1 cellular context compared by ENCODE assay signal in genomic region chr21:43299441-43300277, GRCh38.
A peak's percentile ranks its signal among the peaks of the same experiment; 100 is the strongest.
TF ChIP-seq lines count a peak whose summit lies in the region.

No MANE protein-coding gene starts in this region.

TF ChIP-seq in HepG2, 621 proteins besides CTCF, POLR2A, EP300 and RAD21 (continued from another document and continues in another):
- peak; percentile 48; the same call in 1 of the 2 replicates for TF ChIP-seq TRAFD1 (CRISPR knock-in tag; IDR thresholded peaks at IDR 0.05; ENCODE audit: borderline replicate concordance)
- no peak for TF ChIP-seq SYNCRIP (IDR thresholded peaks at IDR 0.05; ENCODE audit: insufficient read depth, low read depth, low read length)
- no peak for TF ChIP-seq AHR (CRISPR knock-in tag; IDR thresholded peaks at IDR 0.05)
- TF ChIP-seq ZBTB8A (CRISPR knock-in tag; IDR thresholded peaks at IDR 0.05; ENCODE audit: borderline replicate concordance, low read depth) = no peak
- TF ChIP-seq ZNF318 (CRISPR knock-in tag; IDR thresholded peaks at IDR 0.05) = peak; percentile 77; the same call in 1 of the 2 replicates
- no peak for TF ChIP-seq U2AF2 (IDR thresholded peaks at IDR 0.05; ENCODE audit: low read depth, low read length)
- TF ChIP-seq YEATS4 (CRISPR knock-in tag; IDR thresholded peaks at IDR 0.05; ENCODE audit: borderline replicate concordance) = no peak
- no peak for TF ChIP-seq SMC3 (IDR thresholded peaks at IDR 0.05; ENCODE audit: low read length)
- TF ChIP-seq PCBP1 (IDR thresholded peaks at IDR 0.05; ENCODE audit: borderline replicate concordance, low read depth, low read length) = no peak
- no peak for TF ChIP-seq RORA (CRISPR knock-in tag; IDR thresholded peaks at IDR 0.05)
- TF ChIP-seq GLI4 (CRISPR knock-in tag; IDR thresholded peaks at IDR 0.05; ENCODE audit: borderline replicate concordance) = no peak
- TF ChIP-seq HOMEZ (CRISPR knock-in tag; IDR thresholded peaks at IDR 0.05; ENCODE audit: low read depth) = no peak
- no peak for TF ChIP-seq CCAR2 (optimal IDR thresholded peaks at IDR 0.05; ENCODE audit: low read depth, low read length)
- TF ChIP-seq ZKSCAN8 (CRISPR knock-in tag; IDR thresholded peaks at IDR 0.05; ENCODE audit: borderline replicate concordance) = no peak
- TF ChIP-seq PHF5A (CRISPR knock-in tag; IDR thresholded peaks at IDR 0.05; ENCODE audit: low read depth, unreplicated experiment) = no peak
- no peak for TF ChIP-seq IRF1 (CRISPR knock-in tag; IDR thresholded peaks at IDR 0.05; ENCODE audit: low read depth)
- no peak for TF ChIP-seq ZBTB14 (CRISPR knock-in tag; IDR thresholded peaks at IDR 0.05)
- TF ChIP-seq SIX4 (CRISPR knock-in tag; IDR thresholded peaks at IDR 0.05) = no peak
- TF ChIP-seq HMG20A (CRISPR knock-in tag; IDR thresholded peaks at IDR 0.05; ENCODE audit: borderline replicate concordance) = 0 out of 2 replicates have a peak, but pooled peaks have one; percentile 49
- no peak for TF ChIP-seq ZFP41 (CRISPR knock-in tag; IDR thresholded peaks at IDR 0.05; ENCODE audit: borderline replicate concordance)
- no peak for TF ChIP-seq ZNF326 (CRISPR knock-in tag; IDR thresholded peaks at IDR 0.05; ENCODE audit: borderline replicate concordance)
- TF ChIP-seq GPN1 (CRISPR knock-in tag; IDR thresholded peaks at IDR 0.05; ENCODE audit: borderline replicate concordance) = no peak
- no peak for TF ChIP-seq ZNF460 (CRISPR knock-in tag; IDR thresholded peaks at IDR 0.05; ENCODE audit: borderline replicate concordance)
- no peak for TF ChIP-seq RFX1 (IDR thresholded peaks at IDR 0.05)
- peak; percentile 93 for TF ChIP-seq ZNF18 (CRISPR knock-in tag; IDR thresholded peaks at IDR 0.05; ENCODE audit: insufficient replicate concordance)
- TF ChIP-seq ZNF550 (CRISPR knock-in tag; IDR thresholded peaks at IDR 0.05; ENCODE audit: borderline replicate concordance) = no peak
- no peak for TF ChIP-seq MAFG (CRISPR knock-in tag; IDR thresholded peaks at IDR 0.05)
- TF ChIP-seq GATAD1 (CRISPR knock-in tag; IDR thresholded peaks at IDR 0.05) = no peak
- TF ChIP-seq ZNF777 (CRISPR knock-in tag; IDR thresholded peaks at IDR 0.05) = peak; percentile 57; the same call in 1 of the 2 replicates
- TF ChIP-seq ONECUT2 (CRISPR knock-in tag; IDR thresholded peaks at IDR 0.05) = no peak
- TF ChIP-seq REL (CRISPR knock-in tag; conservative IDR thresholded peaks at IDR 0.05) = no peak
- TF ChIP-seq POGZ (CRISPR knock-in tag; IDR thresholded peaks at IDR 0.05) = peak; percentile 22; the same call in 1 of the 2 replicates
- TF ChIP-seq ZNF572 (CRISPR knock-in tag; IDR thresholded peaks at IDR 0.05) = no peak
- no peak for TF ChIP-seq MLLT10 (CRISPR knock-in tag; IDR thresholded peaks at IDR 0.05)
- no peak for TF ChIP-seq HOXD1 (CRISPR knock-in tag; IDR thresholded peaks at IDR 0.05)
- peak; percentile 35; the same call in 1 of the 2 replicates for TF ChIP-seq BORCS8-MEF2B (CRISPR knock-in tag; IDR thresholded peaks at IDR 0.05)
- no peak for TF ChIP-seq ZNF552 (CRISPR knock-in tag; IDR thresholded peaks at IDR 0.05; ENCODE audit: borderline replicate concordance)
- TF ChIP-seq ZNF773 (CRISPR knock-in tag; IDR thresholded peaks at IDR 0.05; ENCODE audit: borderline replicate concordance) = no peak
- TF ChIP-seq TIGD3 (CRISPR knock-in tag; IDR thresholded peaks at IDR 0.05; ENCODE audit: borderline replicate concordance) = no peak
- TF ChIP-seq XBP1 (CRISPR knock-in tag; IDR thresholded peaks at IDR 0.05) = no peak
- TF ChIP-seq ZNF263 (CRISPR knock-in tag; IDR thresholded peaks at IDR 0.05) = peak; percentile 97
- TF ChIP-seq HDAC2 (CRISPR knock-in tag; IDR thresholded peaks at IDR 0.05) = peak; percentile 87
- TF ChIP-seq FOXJ3 (CRISPR knock-in tag; IDR thresholded peaks at IDR 0.05; ENCODE audit: borderline replicate concordance) = peak; percentile 78; the same call in 1 of the 2 replicates
- no peak for TF ChIP-seq AKAP8 (CRISPR knock-in tag; IDR thresholded peaks at IDR 0.05)
- TF ChIP-seq FUBP1 (CRISPR knock-in tag; IDR thresholded peaks at IDR 0.05; ENCODE audit: borderline replicate concordance) = no peak
